ENCODE assay signal across 22 cellular contexts in the genomic region with DNA sequence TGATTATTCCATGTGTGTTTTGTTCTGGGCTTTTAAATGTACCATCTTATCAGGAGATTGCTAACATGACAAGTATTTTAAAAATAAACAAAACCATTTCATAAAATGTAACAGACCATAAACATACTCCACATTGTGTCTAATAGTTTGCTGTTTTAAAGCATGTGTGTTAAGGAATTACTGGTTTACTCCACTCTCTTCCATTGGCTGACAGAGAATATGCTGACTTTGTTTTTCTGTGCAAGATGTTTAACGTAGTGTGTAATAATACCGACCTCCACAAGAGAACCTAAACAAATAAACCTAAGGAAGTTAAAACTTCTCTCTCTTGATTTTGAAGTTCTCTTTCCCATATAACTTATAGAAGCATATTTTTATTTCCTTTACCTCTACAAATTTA. TPM values are rescaled to one million over a fixed set of nuclear protein-coding genes. Genes with fewer than 3 reads are reported as not detected.
DNase-seq lines count a peak whose midpoint lies in the region; ATAC-seq and TF ChIP-seq lines count a peak whose summit lies in the region.
"Had no signal": no experiment of that assay in that cellular context is flagged by ENCODE, and none has a peak within 500 bp of the region (broad histone marks: within the 10 kb centered on the region; RNA-seq: fewer than 3 reads in every experiment).

No MANE protein-coding gene starts in this region.

- intact Hi-C loops in breast epithelium (cut with DNase I; ENCODE audit: low total_unique reads): no loop called here

- H3K9me3 Mint-ChIP-seq in stimulated activated memory B cell treated with anti-CD40 and anti-IgM and Interleukin-4, amounts not matched to agents 10 μg/mL and 1 μg/mL and 100 μg/mL, for 72 hours: no peaks in the 10 kb centered on the region
- H3K9me3 Mint-ChIP-seq: activated CD4-positive, alpha-beta T cell treated with anti-CD3 and anti-CD28 coated beads, Interleukin-2, amount 10 ng/mL, durations not matched to agents 7 days and 5 days; activated naive CD4-positive, alpha-beta T cell treated with anti-CD3 and anti-CD28 coated beads, Interleukin-2, amount 10 ng/mL, durations not matched to agents 7 days and 5 days had no signal

- TF ChIP-seq POLR2A in breast epithelium (IDR thresholded peaks at IDR 0.05): no peak

- no peaks in the 10 kb centered on the region for H3K27me3 ChIP-seq in breast epithelium
- H3K27me3 ChIP-seq: esophagus squamous epithelium, left lung had no signal

- H3K4me3 ChIP-seq in breast epithelium: no peak overlapping the region
- H3K4me3 ChIP-seq: esophagus squamous epithelium, left lung had no signal

- H3K4me3 Mint-ChIP-seq in stimulated activated memory B cell treated with anti-CD40 and anti-IgM and Interleukin-4, amounts not matched to agents 10 μg/mL and 1 μg/mL and 100 μg/mL, for 72 hours: no peak overlapping the region
- H3K4me3 Mint-ChIP-seq: activated CD4-positive, alpha-beta T cell treated with anti-CD3 and anti-CD28 coated beads, Interleukin-2, amount 10 ng/mL, durations not matched to agents 7 days and 5 days; activated CD8-positive, alpha-beta memory T cell treated with anti-CD3 and anti-CD28 coated beads, Interleukin-2, amount 10 ng/mL, durations not matched to agents 7 days and 5 days; activated naive CD4-positive, alpha-beta T cell treated with anti-CD3 and anti-CD28 coated beads, Interleukin-2, amount 10 ng/mL, durations not matched to agents 7 days and 5 days; CD8-positive, alpha-beta memory T cell; effector memory CD8-positive, alpha-beta T cell had no signal

- no peak overlapping the region for H3K27ac ChIP-seq in breast epithelium
- H3K27ac ChIP-seq: esophagus squamous epithelium, left lung, WERI-Rb-1 had no signal

- peaks cover 37% of the 10 kb centered on the region for H3K4me1 Mint-ChIP-seq in stimulated activated memory B cell treated with anti-CD40 and anti-IgM and Interleukin-4, amounts not matched to agents 10 μg/mL and 1 μg/mL and 100 μg/mL, for 72 hours
- H3K4me1 Mint-ChIP-seq: activated CD4-positive, alpha-beta T cell treated with anti-CD3 and anti-CD28 coated beads, Interleukin-2, amount 10 ng/mL, durations not matched to agents 7 days and 5 days; activated naive CD4-positive, alpha-beta T cell treated with anti-CD3 and anti-CD28 coated beads, Interleukin-2, amount 10 ng/mL, durations not matched to agents 7 days and 5 days; CD8-positive, alpha-beta memory T cell had no signal

- H3K36me3 ChIP-seq in breast epithelium: no peaks in the 10 kb centered on the region
- H3K36me3 ChIP-seq: esophagus squamous epithelium, left lung, WERI-Rb-1 had no signal

- no peaks in the 10 kb centered on the region for H3K27me3 Mint-ChIP-seq in stimulated activated memory B cell treated with anti-CD40 and anti-IgM and Interleukin-4, amounts not matched to agents 10 μg/mL and 1 μg/mL and 100 μg/mL, for 72 hours

- H3K27ac Mint-ChIP-seq in stimulated activated memory B cell treated with anti-CD40 and anti-IgM and Interleukin-4, amounts not matched to agents 10 μg/mL and 1 μg/mL and 100 μg/mL, for 72 hours: peak overlapping the region; percentile 43
- H3K27ac Mint-ChIP-seq: activated CD4-positive, alpha-beta T cell treated with anti-CD3 and anti-CD28 coated beads, Interleukin-2, amount 10 ng/mL, durations not matched to agents 7 days and 5 days; activated CD8-positive, alpha-beta memory T cell treated with anti-CD3 and anti-CD28 coated beads, Interleukin-2, amount 10 ng/mL, durations not matched to agents 7 days and 5 days; activated naive CD4-positive, alpha-beta T cell treated with anti-CD3 and anti-CD28 coated beads, Interleukin-2, amount 10 ng/mL, durations not matched to agents 7 days and 5 days; CD8-positive, alpha-beta memory T cell; effector memory CD8-positive, alpha-beta T cell had no signal

- H3K36me3 Mint-ChIP-seq in stimulated activated memory B cell treated with anti-CD40 and anti-IgM and Interleukin-4, amounts not matched to agents 10 μg/mL and 1 μg/mL and 100 μg/mL, for 72 hours: peaks cover 6% of the 10 kb centered on the region
- H3K36me3 Mint-ChIP-seq: activated CD8-positive, alpha-beta memory T cell treated with anti-CD3 and anti-CD28 coated beads, Interleukin-2, amount 10 ng/mL, durations not matched to agents 7 days and 5 days; activated naive CD4-positive, alpha-beta T cell treated with anti-CD3 and anti-CD28 coated beads, Interleukin-2, amount 10 ng/mL, durations not matched to agents 7 days and 5 days; CD8-positive, alpha-beta memory T cell had no signal

- DNase-seq in HCEC 1CT: peak; percentile 3
- DNase-seq in amniotic epithelial cell (ENCODE audit: low read depth): peak; percentile 25
- DNase-seq in hepatic stellate cell (ENCODE audit: low spot score): peak; percentile 29
- no peak for DNase-seq in breast epithelium (ENCODE audit: low spot score in 2 of 2)
- no peak for DNase-seq in dermis blood vessel endothelial cell
- no peak for DNase-seq in GM20000 (ENCODE audit: low spot score)
- DNase-seq: activated CD4-positive, alpha-beta T cell treated with anti-CD3 and anti-CD28 coated beads, Interleukin-2, amount 10 ng/mL, durations not matched to agents 7 days and 5 days; activated CD8-positive, alpha-beta memory T cell treated with anti-CD3 and anti-CD28 coated beads, Interleukin-2, amount 10 ng/mL, durations not matched to agents 7 days and 5 days; activated naive CD4-positive, alpha-beta T cell treated with anti-CD3 and anti-CD28 coated beads, Interleukin-2, amount 10 ng/mL, durations not matched to agents 7 days and 5 days; CD8-positive, alpha-beta memory T cell; cerebellar nuclear complex; DMS153; effector memory CD8-positive, alpha-beta T cell; esophagus squamous epithelium; left lung; NCI-H510A treated with DMSO at 0.1 percent for 48 hours; posterior cingulate gyrus; RPMI8226; WERI-Rb-1 had no signal

- ATAC-seq in stimulated activated memory B cell treated with anti-CD40 and anti-IgM and Interleukin-4, amounts not matched to agents 10 μg/mL and 1 μg/mL and 100 μg/mL, for 72 hours: no peak
- ATAC-seq: activated CD8-positive, alpha-beta memory T cell treated with anti-CD3 and anti-CD28 coated beads, Interleukin-2, amount 10 ng/mL, durations not matched to agents 7 days and 5 days; effector memory CD8-positive, alpha-beta T cell; left lung; sciatic nerve; SK-N-SH treated with all-trans-retinoic acid at 6 μM for 48 hours had no signal

- TF ChIP-seq CTCF in breast epithelium (IDR thresholded peaks at IDR 0.05) (no peak), GM20000 (IDR thresholded peaks at IDR 0.05; ENCODE audit: extremely low read depth, missing control alignments) (no peak)

- no peaks in the 10 kb centered on the region for H3K9me3 ChIP-seq in breast epithelium

- no peaks in the 10 kb centered on the region for H3K4me1 ChIP-seq in breast epithelium

RNA-seq across cellular contexts. Expression of a gene that starts 17.0 kb away (rescaled TPM):
- total RNA-seq in breast epithelium (10 to 100 TPM; 17.7 to 34.6 (median 27.4) TPM), dermis blood vessel endothelial cell (22.2 and 35.6 TPM in 2 replicates)

Comparison
In these comparisons a context has a peak if more than half of its experiments do, and no peak if none do; other contexts are left out.
1. DNase-seq: peak in HCEC 1CT (single experiment), amniotic epithelial cell (single experiment) and hepatic stellate cell (single experiment); none in breast epithelium (0 of 2), dermis blood vessel endothelial cell (single experiment) and GM20000 (single experiment).